ENCODE assay signal across 7 cellular contexts in genomic region chr17:64148699-64149098, GRCh38. TPM values are rescaled to one million over a fixed set of nuclear protein-coding genes. Genes with fewer than 3 reads are reported as not detected.
DNase-seq lines count a peak whose midpoint lies in the region; ATAC-seq, FAIRE-seq and TF ChIP-seq lines count a peak whose summit lies in the region.

No MANE protein-coding gene starts in this region.

- no peak for FAIRE-seq in GM12878 (lab: Jason Lieb, UNC)

- DNase-seq in ELF-1 (ENCODE audit: low read depth, low spot score), result peak; percentile 17
- DNase-seq in Karpas-422, result peak; percentile 60
- no peak for DNase-seq in GM12878 (ENCODE audit: low read depth, low spot score)
- DNase-seq in NCI-H146 treated with DMSO at 0.1 percent for 48 hours (lab: John Stamatoyannopoulos, UW; ENCODE audit: unreplicated experiment), result no peak

- peaks cover 9% of the 10 kb centered on the region; the same call in 1 of the 2 replicates for H4K20me1 ChIP-seq in Karpas-422 (ENCODE audit: insufficient read depth, low read depth, low read length)
- H4K20me1 ChIP-seq in GM12878 (ENCODE audit: control insufficient read depth, insufficient read depth), result no peaks in the 10 kb centered on the region

- POLR2A ChIA-PET in GM12878 (lab: Charles Lee), result interaction anchor here (0.6 to 1.8 kb wide), 6 partner anchors 8 to 134 kb away, joined by 3 to 7 read pairs (median 3); partner anchors contain the start of gene ICAM2

- no peaks in the 10 kb centered on the region for H3K9me3 ChIP-seq in Karpas-422 (ENCODE audit: low read length)
- H3K9me3 ChIP-seq in GM12878 (replicated peaks; ENCODE audit: control insufficient read depth, insufficient read depth, low read length), result no peaks in the 10 kb centered on the region
- no peaks in the 10 kb centered on the region for H3K9me3 ChIP-seq in neutrophil

- H3K4me2 ChIP-seq in Karpas-422 (ENCODE audit: low read depth, low read length, poor library complexity, severe bottlenecking) (no peak overlapping the region), GM12878 (ENCODE audit: control insufficient read depth, insufficient read depth) (no peak overlapping the region)

- H3K4me3 ChIP-seq in Karpas-422 (ENCODE audit: low read length) (no peak overlapping the region), GM12878 (no peak overlapping the region), neutrophil (ENCODE audit: low read depth in 1 of 2, low read length in 1 of 2) (no peak overlapping the region)

- no peak for TF ChIP-seq EP300 in GM12878 (IDR thresholded peaks at IDR 0.05; ENCODE audit: borderline replicate concordance in 1 of 2, control insufficient read depth in 1 of 2, low read depth in 2 of 2, low read length in 2 of 2)

- H3K27ac ChIP-seq in Karpas-422 (ENCODE audit: low read length) (no peak overlapping the region), GM12878 (ENCODE audit: control insufficient read depth, insufficient read depth) (no peak overlapping the region), neutrophil (peak overlapping the region; percentile 10)

- no peaks in the 10 kb centered on the region for H3K27me3 ChIP-seq in Karpas-422 (ENCODE audit: low read length)
- H3K27me3 ChIP-seq in GM12878 (replicated peaks in 1 of 2; ENCODE audit: control insufficient read depth in 2 of 2, insufficient read depth in 2 of 2, low read length in 1 of 2), result no peaks in the 10 kb centered on the region
- no peaks in the 10 kb centered on the region for H3K27me3 ChIP-seq in neutrophil

- H3K36me3 ChIP-seq in Karpas-422 (ENCODE audit: insufficient read depth, low read length) (peaks cover 10% of the 10 kb centered on the region), GM12878 (ENCODE audit: control insufficient read depth in 2 of 2, insufficient read depth in 2 of 2, low read length in 1 of 2) (peaks cover 3 to 12% of the 10 kb centered on the region in 2 experiments), neutrophil (peaks cover 33% of the 10 kb centered on the region)

- no peaks in the 10 kb centered on the region for H3K9me2 ChIP-seq in Karpas-422 (replicated peaks; ENCODE audit: insufficient read depth, low read length)

- no peak overlapping the region for H2AFZ ChIP-seq in Karpas-422 (ENCODE audit: low read length)
- no peak overlapping the region for H2AFZ ChIP-seq in GM12878 (ENCODE audit: control insufficient read depth, low read depth, low read length)

- peak; percentile 18; the same call in 1 of the 2 replicates for TF ChIP-seq RAD21 in GM12878 (IDR thresholded peaks at IDR 0.05; ENCODE audit: insufficient read depth, low read depth, low read length)

- H3K79me2 ChIP-seq in Karpas-422 (ENCODE audit: low read length), result peaks cover 3% of the 10 kb centered on the region; the same call in 1 of the 2 replicates
- peaks cover 20% of the 10 kb centered on the region for H3K79me2 ChIP-seq in GM12878 (ENCODE audit: control insufficient read depth, insufficient read depth, low read length)

- peaks cover 16% of the 10 kb centered on the region for H3K4me1 ChIP-seq in Karpas-422 (ENCODE audit: low read length)
- peaks cover 3% of the 10 kb centered on the region; the same call in 1 of the 2 replicates for H3K4me1 ChIP-seq in GM12878 (ENCODE audit: control insufficient read depth, insufficient read depth, low read length)
- peaks cover 25 to 27% of the 10 kb centered on the region in 2 experiments for H3K4me1 ChIP-seq in neutrophil (ENCODE audit: control insufficient read depth in 1 of 2, insufficient read depth in 1 of 2, low read depth in 1 of 2, low read length in 1 of 2)

- intact Hi-C loops in GM12878 (cut with micrococcal nuclease; ENCODE audit: unreplicated experiment), result loop anchor here (5.0 kb wide), 2 partner anchors 114 to 134 kb away; partner anchors contain the start of gene TEX2

- TF ChIP-seq CTCF in GM12878 (IDR thresholded peaks at IDR 0.05 in 2 of 3, conservative IDR thresholded peaks at IDR 0.05 in 1 of 3; ENCODE audit: control insufficient read depth in 2 of 3, extremely low read depth in 1 of 3, insufficient read depth in 1 of 3, low read depth in 3 of 3, low read length in 3 of 3) (peak in 1 of 3 experiments; percentile 36; a peak in 2 of 6 replicates), neutrophil (IDR thresholded peaks at IDR 0.05) (no peak)

- SMC1A ChIA-PET in GM12878 (lab: Charles Lee; ENCODE audit: uncharacterized antibody, unreplicated experiment), result interaction anchor here (1.0 to 3.5 kb wide), 10 partner anchors 11 to 155 kb away, joined by 3 to 20 read pairs (median 4); no protein-coding TSS in a partner anchor

- TF ChIP-seq POLR2A in GM12878 (IDR thresholded peaks at IDR 0.05; ENCODE audit: low read depth, low read length), result no peak

- CTCF ChIA-PET in GM12878 (lab: Yijun Ruan, JAX), result interaction anchor here (0.7 to 3.9 kb wide), 12 partner anchors 15 to 453 kb away, joined by 3 to 30 read pairs (median 3); partner anchors contain the start of gene CSHL1

- in situ Hi-C loops in GM12878 (cut with MboI), result no loop called here

- RAD21 ChIA-PET in GM12878 (lab: Charles Lee; ENCODE audit: unreplicated experiment), result interaction anchor here (1.0 to 3.9 kb wide), 6 partner anchors 15 to 270 kb away, joined by 3 to 20 read pairs (median 4); no protein-coding TSS in a partner anchor

- WGBS in GM12878 (ENCODE audit: insufficient coverage, insufficient replicate concordance, low lambda C conversion rate, missing lambda C conversion rate), result 98% methylated on average over 4 of the region's 4 CpGs

- ATAC-seq in GM12878 (no peak), GM18909 (IDR thresholded peaks at IDR 0.05; ENCODE audit: poor library complexity, unreplicated experiment) (no peak), GM18511 (IDR thresholded peaks at IDR 0.05; ENCODE audit: unreplicated experiment) (no peak)

- H3K9ac ChIP-seq in Karpas-422 (ENCODE audit: low read length), result no peak overlapping the region
- no peak overlapping the region for H3K9ac ChIP-seq in GM12878 (ENCODE audit: control insufficient read depth, insufficient read depth, low read length)

- BruUV-seq in GM12878 (replicated peaks; lab: Mats Ljungman, UMichigan), result no TSS peak

TF ChIP-seq in GM12878, 131 proteins besides CTCF, POLR2A, EP300 and RAD21 (continues in another document):
- no peak for TF ChIP-seq IRF5 (IDR thresholded peaks at IDR 0.05; ENCODE audit: borderline replicate concordance)
- no peak for TF ChIP-seq NRF1 (conservative IDR thresholded peaks at IDR 0.05; ENCODE audit: low read depth, low read length)
- TF ChIP-seq, protein P1, sequence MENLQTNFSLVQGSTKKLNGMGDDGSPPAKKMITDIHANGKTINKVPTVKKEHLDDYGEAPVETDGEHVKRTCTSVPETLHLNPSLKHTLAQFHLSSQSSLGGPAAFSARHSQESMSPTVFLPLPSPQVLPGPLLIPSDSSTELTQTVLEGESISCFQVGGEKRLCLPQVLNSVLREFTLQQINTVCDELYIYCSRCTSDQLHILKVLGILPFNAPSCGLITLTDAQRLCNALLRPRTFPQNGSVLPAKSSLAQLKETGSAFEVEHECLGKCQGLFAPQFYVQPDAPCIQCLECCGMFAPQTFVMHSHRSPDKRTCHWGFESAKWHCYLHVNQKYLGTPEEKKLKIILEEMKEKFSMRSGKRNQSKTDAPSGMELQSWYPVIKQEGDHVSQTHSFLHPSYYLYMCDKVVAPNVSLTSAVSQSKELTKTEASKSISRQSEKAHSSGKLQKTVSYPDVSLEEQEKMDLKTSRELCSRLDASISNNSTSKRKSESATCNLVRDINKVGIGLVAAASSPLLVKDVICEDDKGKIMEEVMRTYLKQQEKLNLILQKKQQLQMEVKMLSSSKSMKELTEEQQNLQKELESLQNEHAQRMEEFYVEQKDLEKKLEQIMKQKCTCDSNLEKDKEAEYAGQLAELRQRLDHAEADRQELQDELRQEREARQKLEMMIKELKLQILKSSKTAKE (IDR thresholded peaks at IDR 0.05; ENCODE audit: low read depth, poor library complexity, severe bottlenecking), result no peak
- TF ChIP-seq, protein P2, sequence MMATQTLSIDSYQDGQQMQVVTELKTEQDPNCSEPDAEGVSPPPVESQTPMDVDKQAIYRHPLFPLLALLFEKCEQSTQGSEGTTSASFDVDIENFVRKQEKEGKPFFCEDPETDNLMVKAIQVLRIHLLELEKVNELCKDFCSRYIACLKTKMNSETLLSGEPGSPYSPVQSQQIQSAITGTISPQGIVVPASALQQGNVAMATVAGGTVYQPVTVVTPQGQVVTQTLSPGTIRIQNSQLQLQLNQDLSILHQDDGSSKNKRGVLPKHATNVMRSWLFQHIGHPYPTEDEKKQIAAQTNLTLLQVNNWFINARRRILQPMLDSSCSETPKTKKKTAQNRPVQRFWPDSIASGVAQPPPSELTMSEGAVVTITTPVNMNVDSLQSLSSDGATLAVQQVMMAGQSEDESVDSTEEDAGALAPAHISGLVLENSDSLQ (IDR thresholded peaks at IDR 0.05), result no peak
- TF ChIP-seq SMC3 (IDR thresholded peaks at IDR 0.05; ENCODE audit: borderline replicate concordance, low read length), result no peak; the same call in 1 of the 2 replicates

RNA-seq across cellular contexts. Expression of gene ERN1, which starts 18.8 kb away (rescaled TPM):
- total RNA-seq in Karpas-422 (2014; rRNA removed; shearing (Covaris generic); ENCODE audit: low replicate concordance), result 1.9 and 10.9 TPM in 2 replicates
- total RNA-seq in GM12878 (2013; cell fraction: nucleolus; rRNA removed), result 60.0 and 65.4 TPM in 2 replicates
- total RNA-seq in GM12878 (2014; rRNA removed), result 7.5 and 10.8 TPM in 2 replicates
- total RNA-seq in GM12878 (2014; rRNA removed; fragmentation: Illumina TruSeq; extraction: Trizol), result 6.4 and 7.6 TPM in 2 replicates
- total RNA-seq in GM12878 (2021), result 16.8 and 17.1 TPM in 2 replicates
- 11.6 TPM for polyA plus RNA-seq in GM12878 (2011; ENCODE audit: low read depth)
- 6.4 and 7.3 TPM in 2 replicates for polyA plus RNA-seq in GM12878 (2011; rRNA removed)
- polyA plus RNA-seq in GM12878 (2011; cell fraction: cytosol; rRNA removed), result 5.5 and 5.6 TPM in 2 replicates
- 14.1 and 15.5 TPM in 2 replicates for polyA plus RNA-seq in GM12878 (2011; cell fraction: nucleus; rRNA removed)
- polyA plus RNA-seq in GM12878 (2012), result 9.2 and 15.8 TPM in 2 replicates
- 6.5 and 6.7 TPM in 2 replicates for polyA plus RNA-seq in GM12878 (2014; fragmentation: Illumina TruSeq; extraction: Trizol)
- polyA plus RNA-seq in GM12878 (2014; fragmentation: Nextera tagmentation; extraction: Ambion mirVana), result 1 to 10 TPM; 2.6 to 3.4 TPM
- 7.7 and 10.7 TPM in 2 replicates for polyA plus RNA-seq in GM12878 (2014; rRNA removed)
- polyA plus RNA-seq in GM12878 (2016; fragmentation: Nextera tagmentation; extraction: Ambion mirVana), result 10 to 100 TPM; 17.9 to 19.2 TPM
- polyA minus RNA-seq in GM12878 (2011; rRNA and poly(A)+ RNA removed), result 10.5 and 16.0 TPM in 2 replicates
- polyA minus RNA-seq in GM12878 (2011; cell fraction: cytosol; rRNA and poly(A)+ RNA removed), result 2.0 and 3.5 TPM in 2 replicates
- 10.5 and 17.7 TPM in 2 replicates for polyA minus RNA-seq in GM12878 (2011; cell fraction: nucleus; rRNA and poly(A)+ RNA removed)

Comparison
In these comparisons a context has a peak if more than half of its experiments do, and no peak if none do; other contexts are left out.
1. DNase-seq: peak in ELF-1 (single experiment) and Karpas-422 (single experiment); none in GM12878 (single experiment) and NCI-H146 treated with DMSO at 0.1 percent for 48 hours (single experiment).